Comparison of ENCODE assay signal across 1 cellular context in the genomic region with DNA sequence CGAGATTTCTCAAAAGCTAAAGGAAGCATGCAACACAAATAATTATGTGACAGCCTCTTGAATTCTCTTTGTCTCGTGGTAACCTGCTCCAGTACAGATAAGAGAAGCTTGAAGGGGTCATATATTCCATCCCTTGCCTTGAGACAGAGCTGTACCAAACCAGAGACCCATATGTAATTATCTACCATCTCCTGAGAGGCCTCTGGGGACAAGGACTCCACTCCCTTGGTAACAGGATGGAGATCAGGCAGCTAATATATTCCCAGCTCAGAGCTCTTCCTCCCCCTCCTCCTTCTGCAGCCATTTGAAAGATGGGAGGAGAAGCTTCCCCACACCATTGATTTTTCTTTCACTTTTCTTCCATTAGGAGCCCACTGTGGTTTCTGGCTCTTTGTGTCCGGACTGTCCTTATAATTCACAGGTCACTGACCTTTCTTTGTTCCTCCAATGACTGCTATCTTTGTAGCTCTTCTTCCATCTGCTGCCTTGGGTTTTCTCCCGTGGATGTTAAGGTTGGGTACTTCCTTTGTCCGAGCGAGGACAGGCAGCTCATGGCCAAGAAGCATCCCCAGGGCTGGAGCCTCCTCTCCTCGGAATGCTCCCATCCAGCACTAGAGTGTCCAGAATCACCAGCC.
TF ChIP-seq lines count a peak whose summit lies in the region.

No MANE protein-coding gene starts in this region.

TF ChIP-seq in H1, 55 proteins besides CTCF, POLR2A, EP300 and RAD21:
- TF ChIP-seq SP4 (IDR thresholded peaks at IDR 0.05; ENCODE audit: low read length) (no peak), CTBP2 (IDR thresholded peaks at IDR 0.05; ENCODE audit: borderline replicate concordance, insufficient read depth, insufficient read length, low read length) (no peak), CBX8 (IDR thresholded peaks at IDR 0.05; ENCODE audit: borderline replicate concordance, low read depth, low read length) (no peak), TEAD4 (IDR thresholded peaks at IDR 0.05; ENCODE audit: low read depth, low read length) (no peak), SIX5 (IDR thresholded peaks at IDR 0.05; ENCODE audit: low read depth, low read length) (no peak), HDAC2 (IDR thresholded peaks at IDR 0.05; ENCODE audit: borderline replicate concordance in 1 of 2, low read depth in 2 of 2, low read length in 2 of 2) (no peak), YY1 (IDR thresholded peaks at IDR 0.05; ENCODE audit: low read depth, low read length) (no peak), CBX5 (IDR thresholded peaks at IDR 0.05; ENCODE audit: low read depth, low read length) (no peak), NANOG (IDR thresholded peaks at IDR 0.05; ENCODE audit: insufficient read depth, low read depth, low read length, poor library complexity, severe bottlenecking) (no peak), NRF1 (IDR thresholded peaks at IDR 0.05; ENCODE audit: low read depth, low read length) (no peak), CHD2 (IDR thresholded peaks at IDR 0.05; ENCODE audit: low read length) (no peak), FOSL1 (IDR thresholded peaks at IDR 0.05; ENCODE audit: insufficient read depth, low read depth, low read length) (no peak)
- TF ChIP-seq, protein P1, sequence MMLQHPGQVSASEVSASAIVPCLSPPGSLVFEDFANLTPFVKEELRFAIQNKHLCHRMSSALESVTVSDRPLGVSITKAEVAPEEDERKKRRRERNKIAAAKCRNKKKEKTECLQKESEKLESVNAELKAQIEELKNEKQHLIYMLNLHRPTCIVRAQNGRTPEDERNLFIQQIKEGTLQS (IDR thresholded peaks at IDR 0.05; ENCODE audit: insufficient read depth, low read depth, low read length) = no peak
- TF ChIP-seq, protein P2, sequence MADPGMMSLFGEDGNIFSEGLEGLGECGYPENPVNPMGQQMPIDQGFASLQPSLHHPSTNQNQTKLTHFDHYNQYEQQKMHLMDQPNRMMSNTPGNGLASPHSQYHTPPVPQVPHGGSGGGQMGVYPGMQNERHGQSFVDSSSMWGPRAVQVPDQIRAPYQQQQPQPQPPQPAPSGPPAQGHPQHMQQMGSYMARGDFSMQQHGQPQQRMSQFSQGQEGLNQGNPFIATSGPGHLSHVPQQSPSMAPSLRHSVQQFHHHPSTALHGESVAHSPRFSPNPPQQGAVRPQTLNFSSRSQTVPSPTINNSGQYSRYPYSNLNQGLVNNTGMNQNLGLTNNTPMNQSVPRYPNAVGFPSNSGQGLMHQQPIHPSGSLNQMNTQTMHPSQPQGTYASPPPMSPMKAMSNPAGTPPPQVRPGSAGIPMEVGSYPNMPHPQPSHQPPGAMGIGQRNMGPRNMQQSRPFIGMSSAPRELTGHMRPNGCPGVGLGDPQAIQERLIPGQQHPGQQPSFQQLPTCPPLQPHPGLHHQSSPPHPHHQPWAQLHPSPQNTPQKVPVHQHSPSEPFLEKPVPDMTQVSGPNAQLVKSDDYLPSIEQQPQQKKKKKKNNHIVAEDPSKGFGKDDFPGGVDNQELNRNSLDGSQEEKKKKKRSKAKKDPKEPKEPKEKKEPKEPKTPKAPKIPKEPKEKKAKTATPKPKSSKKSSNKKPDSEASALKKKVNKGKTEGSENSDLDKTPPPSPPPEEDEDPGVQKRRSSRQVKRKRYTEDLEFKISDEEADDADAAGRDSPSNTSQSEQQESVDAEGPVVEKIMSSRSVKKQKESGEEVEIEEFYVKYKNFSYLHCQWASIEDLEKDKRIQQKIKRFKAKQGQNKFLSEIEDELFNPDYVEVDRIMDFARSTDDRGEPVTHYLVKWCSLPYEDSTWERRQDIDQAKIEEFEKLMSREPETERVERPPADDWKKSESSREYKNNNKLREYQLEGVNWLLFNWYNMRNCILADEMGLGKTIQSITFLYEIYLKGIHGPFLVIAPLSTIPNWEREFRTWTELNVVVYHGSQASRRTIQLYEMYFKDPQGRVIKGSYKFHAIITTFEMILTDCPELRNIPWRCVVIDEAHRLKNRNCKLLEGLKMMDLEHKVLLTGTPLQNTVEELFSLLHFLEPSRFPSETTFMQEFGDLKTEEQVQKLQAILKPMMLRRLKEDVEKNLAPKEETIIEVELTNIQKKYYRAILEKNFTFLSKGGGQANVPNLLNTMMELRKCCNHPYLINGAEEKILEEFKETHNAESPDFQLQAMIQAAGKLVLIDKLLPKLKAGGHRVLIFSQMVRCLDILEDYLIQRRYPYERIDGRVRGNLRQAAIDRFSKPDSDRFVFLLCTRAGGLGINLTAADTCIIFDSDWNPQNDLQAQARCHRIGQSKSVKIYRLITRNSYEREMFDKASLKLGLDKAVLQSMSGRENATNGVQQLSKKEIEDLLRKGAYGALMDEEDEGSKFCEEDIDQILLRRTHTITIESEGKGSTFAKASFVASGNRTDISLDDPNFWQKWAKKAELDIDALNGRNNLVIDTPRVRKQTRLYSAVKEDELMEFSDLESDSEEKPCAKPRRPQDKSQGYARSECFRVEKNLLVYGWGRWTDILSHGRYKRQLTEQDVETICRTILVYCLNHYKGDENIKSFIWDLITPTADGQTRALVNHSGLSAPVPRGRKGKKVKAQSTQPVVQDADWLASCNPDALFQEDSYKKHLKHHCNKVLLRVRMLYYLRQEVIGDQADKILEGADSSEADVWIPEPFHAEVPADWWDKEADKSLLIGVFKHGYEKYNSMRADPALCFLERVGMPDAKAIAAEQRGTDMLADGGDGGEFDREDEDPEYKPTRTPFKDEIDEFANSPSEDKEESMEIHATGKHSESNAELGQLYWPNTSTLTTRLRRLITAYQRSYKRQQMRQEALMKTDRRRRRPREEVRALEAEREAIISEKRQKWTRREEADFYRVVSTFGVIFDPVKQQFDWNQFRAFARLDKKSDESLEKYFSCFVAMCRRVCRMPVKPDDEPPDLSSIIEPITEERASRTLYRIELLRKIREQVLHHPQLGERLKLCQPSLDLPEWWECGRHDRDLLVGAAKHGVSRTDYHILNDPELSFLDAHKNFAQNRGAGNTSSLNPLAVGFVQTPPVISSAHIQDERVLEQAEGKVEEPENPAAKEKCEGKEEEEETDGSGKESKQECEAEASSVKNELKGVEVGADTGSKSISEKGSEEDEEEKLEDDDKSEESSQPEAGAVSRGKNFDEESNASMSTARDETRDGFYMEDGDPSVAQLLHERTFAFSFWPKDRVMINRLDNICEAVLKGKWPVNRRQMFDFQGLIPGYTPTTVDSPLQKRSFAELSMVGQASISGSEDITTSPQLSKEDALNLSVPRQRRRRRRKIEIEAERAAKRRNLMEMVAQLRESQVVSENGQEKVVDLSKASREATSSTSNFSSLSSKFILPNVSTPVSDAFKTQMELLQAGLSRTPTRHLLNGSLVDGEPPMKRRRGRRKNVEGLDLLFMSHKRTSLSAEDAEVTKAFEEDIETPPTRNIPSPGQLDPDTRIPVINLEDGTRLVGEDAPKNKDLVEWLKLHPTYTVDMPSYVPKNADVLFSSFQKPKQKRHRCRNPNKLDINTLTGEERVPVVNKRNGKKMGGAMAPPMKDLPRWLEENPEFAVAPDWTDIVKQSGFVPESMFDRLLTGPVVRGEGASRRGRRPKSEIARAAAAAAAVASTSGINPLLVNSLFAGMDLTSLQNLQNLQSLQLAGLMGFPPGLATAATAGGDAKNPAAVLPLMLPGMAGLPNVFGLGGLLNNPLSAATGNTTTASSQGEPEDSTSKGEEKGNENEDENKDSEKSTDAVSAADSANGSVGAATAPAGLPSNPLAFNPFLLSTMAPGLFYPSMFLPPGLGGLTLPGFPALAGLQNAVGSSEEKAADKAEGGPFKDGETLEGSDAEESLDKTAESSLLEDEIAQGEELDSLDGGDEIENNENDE (IDR thresholded peaks at IDR 0.05; ENCODE audit: insufficient replicate concordance, low read length) = no peak
